In genomic region chr20:23419657-23419994, GRCh38 we compare ENCODE assay signal across 9 cellular contexts. TPM values are rescaled to one million over a fixed set of nuclear protein-coding genes. Genes with fewer than 3 reads are reported as not detected.
DNase-seq lines count a peak whose midpoint lies in the region; ATAC-seq, FAIRE-seq and TF ChIP-seq lines count a peak whose summit lies in the region.
"Had no signal": no experiment of that assay in that cellular context is flagged by ENCODE, and none has a peak within 500 bp of the region (broad histone marks: within the 10 kb centered on the region; RNA-seq: fewer than 3 reads in every experiment).

No MANE protein-coding gene starts in this region.

- peaks cover 53% of the 10 kb centered on the region for H3K79me2 ChIP-seq in HepG2 (ENCODE audit: insufficient read depth, low read length)

- TF ChIP-seq CTCF in HepG2 (CRISPR knock-in tag; IDR thresholded peaks at IDR 0.05) (no peak), tibial artery (IDR thresholded peaks at IDR 0.05) (no peak)

- no TSS peak for BruUV-seq in HepG2 (replicated peaks; lab: Mats Ljungman, UMichigan)

- CTCF ChIA-PET in activated CD8-positive, alpha-beta memory T cell treated with anti-CD3 and anti-CD28 coated beads, Interleukin-2, amount 10 ng/mL, durations not matched to agents 7 days and 5 days (lab: Charles Lee) = interaction anchor here (0.7 to 5.3 kb wide), 9 partner anchors 16 to 187 kb away, joined by 3 to 47 read pairs (median 6); partner anchors contain the start of genes GZF1 and NXT1
- CTCF ChIA-PET in HepG2 (lab: Yijun Ruan, JAX; ENCODE audit: low intra/inter-chr PET ratio, low total read pairs) = no interaction called here

- no peak for TF ChIP-seq RAD21 in HepG2 (CRISPR knock-in tag; IDR thresholded peaks at IDR 0.05)

- peaks cover 10% of the 10 kb centered on the region; the same call in 1 of the 2 replicates for H4K20me1 ChIP-seq in HepG2 (ENCODE audit: insufficient read depth, low read length)

- H3K27me3 Mint-ChIP-seq in activated CD8-positive, alpha-beta memory T cell treated with anti-CD3 and anti-CD28 coated beads, Interleukin-2, amount 10 ng/mL, durations not matched to agents 7 days and 5 days = peaks cover 1% of the 10 kb centered on the region

- H3K4me3 ChIP-seq in HepG2 (replicated peaks in 1 of 3; ENCODE audit: insufficient read depth in 1 of 3, low read depth in 2 of 3, low read length in 3 of 3) (peak overlapping the region; percentile 76 to 99 (median 93); a peak in 5 of 6 replicates), tibial artery (peak overlapping the region; percentile 100)

- no peak for TF ChIP-seq EP300 in HepG2 (IDR thresholded peaks at IDR 0.05; ENCODE audit: low read depth in 2 of 2, low read length in 2 of 2)
- no peak for TF ChIP-seq EP300 in HepG2 (CRISPR knock-in tag; IDR thresholded peaks at IDR 0.05; ENCODE audit: borderline replicate concordance)

- H3K9me3 ChIP-seq in HepG2 (ENCODE audit: low read length) (no peaks in the 10 kb centered on the region), tibial artery (no peaks in the 10 kb centered on the region)

- no peak overlapping the region for H2AFZ ChIP-seq in HepG2 (ENCODE audit: low read length)

- H3K27ac ChIP-seq in angular gyrus (ENCODE audit: low read depth, low read length) = peak overlapping the region; percentile 88
- H3K27ac ChIP-seq in HepG2 (ENCODE audit: extremely low read length, insufficient read depth, low read length) = peak overlapping the region; percentile 66
- peak overlapping the region; percentile 94 to 98 for H3K27ac ChIP-seq in tibial artery

- DNase-seq in activated CD8-positive, alpha-beta memory T cell treated with anti-CD3 and anti-CD28 coated beads, Interleukin-2, amount 10 ng/mL, durations not matched to agents 7 days and 5 days = no peak
- no peak for DNase-seq in activated CD8-positive, alpha-beta memory T cell treated with anti-CD3 and anti-CD28 coated beads for 24 hours
- DNase-seq in HepG2 (ENCODE audit: low spot score) (no peak), tibial artery (no peak), NCI-H1092 treated with DMSO at 0.1 percent for 48 hours (lab: John Stamatoyannopoulos, UW) (no peak)

- in situ Hi-C loops in HepG2 (cut with HindIII; ENCODE audit: extremely low pct_ligation_motif_present, low pct_unique_long_range_greater_than_20kb) = no loop called here

- peaks cover 65% of the 10 kb centered on the region for H3K4me1 ChIP-seq in HepG2 (ENCODE audit: insufficient read depth, low read length)
- H3K4me1 ChIP-seq in tibial artery = peaks cover 0 to 15% (median 9%) of the 10 kb centered on the region in 4 donors

- peak overlapping the region; percentile 97 for H3K4me3 Mint-ChIP-seq in activated CD8-positive, alpha-beta memory T cell treated with anti-CD3 and anti-CD28 coated beads, Interleukin-2, amount 10 ng/mL, durations not matched to agents 7 days and 5 days

- H3K36me3 Mint-ChIP-seq in activated CD8-positive, alpha-beta memory T cell treated with anti-CD3 and anti-CD28 coated beads, Interleukin-2, amount 10 ng/mL, durations not matched to agents 7 days and 5 days = peaks cover 10% of the 10 kb centered on the region

- no peaks in the 10 kb centered on the region for H3K9me3 Mint-ChIP-seq in activated CD8-positive, alpha-beta memory T cell treated with anti-CD3 and anti-CD28 coated beads, Interleukin-2, amount 10 ng/mL, durations not matched to agents 7 days and 5 days (ENCODE audit: low read depth)

- peaks cover 63% of the 10 kb centered on the region for H3K4me1 Mint-ChIP-seq in activated CD8-positive, alpha-beta memory T cell treated with anti-CD3 and anti-CD28 coated beads, Interleukin-2, amount 10 ng/mL, durations not matched to agents 7 days and 5 days

- no peak for FAIRE-seq in HepG2 (lab: Jason Lieb, UNC)

- no peak for TF ChIP-seq POLR2A in HepG2 (IDR thresholded peaks at IDR 0.05; ENCODE audit: insufficient read depth in 1 of 2, low read depth in 2 of 2, low read length in 2 of 2)

- intact Hi-C loops in HepG2 (cut with micrococcal nuclease; ENCODE audit: unreplicated experiment) (no loop called here), tibial artery (cut with DNase I; ENCODE audit: low total_unique reads) (no loop called here)

- WGBS in HepG2 (ENCODE audit: low lambda C conversion rate) = 66% methylated on average over 5 of the region's 5 CpGs

- POLR2A ChIA-PET in HepG2 (lab: Yijun Ruan, JAX) = interaction anchor here (1.3 to 5.0 kb wide), 9 partner anchors 17 to 217 kb away, joined by 3 to 56 read pairs (median 4); partner anchors contain the start of gene NXT1

- H3K36me3 ChIP-seq in HepG2 (replicated peaks in 1 of 2; ENCODE audit: control insufficient read depth in 1 of 2, insufficient read depth in 2 of 2, low read length in 2 of 2) (no peaks in the 10 kb centered on the region), tibial artery (no peaks in the 10 kb centered on the region)

- H3K9ac ChIP-seq in HepG2 (ENCODE audit: insufficient read depth, low read depth, low read length) = peak overlapping the region; percentile 85

- H3K27ac Mint-ChIP-seq in activated CD8-positive, alpha-beta memory T cell treated with anti-CD3 and anti-CD28 coated beads, Interleukin-2, amount 10 ng/mL, durations not matched to agents 7 days and 5 days = peak overlapping the region; percentile 96

- no peak for ATAC-seq in activated CD8-positive, alpha-beta memory T cell treated with anti-CD3 and anti-CD28 coated beads, Interleukin-2, amount 10 ng/mL, durations not matched to agents 7 days and 5 days
- no peak for ATAC-seq in HepG2
- ATAC-seq in GM21526 (IDR thresholded peaks at IDR 0.05; ENCODE audit: low FRiP score, unreplicated experiment) = no peak
- no peak for ATAC-seq in HG02759 (IDR thresholded peaks at IDR 0.05; ENCODE audit: unreplicated experiment)

- no peaks in the 10 kb centered on the region for H3K27me3 ChIP-seq in HepG2 (ENCODE audit: control insufficient read depth in 1 of 2, insufficient read depth in 2 of 2, low read length in 2 of 2)
- H3K27me3 ChIP-seq in tibial artery = no peaks in the 10 kb centered on the region

- H3K4me2 ChIP-seq in HepG2 (ENCODE audit: low read depth, low read length) = peak overlapping the region; percentile 94

RNA-seq across cellular contexts. Expression of gene NAPB, which starts 1.7 kb away (rescaled TPM):
- 10 to 100 TPM; 17.5 to 23.1 TPM for total RNA-seq in activated CD8-positive, alpha-beta memory T cell treated with anti-CD3 and anti-CD28 coated beads, Interleukin-2, amount 10 ng/mL, durations not matched to agents 7 days and 5 days
- 9.5 and 15.2 TPM in 2 replicates for total RNA-seq in HepG2 (2016; rRNA removed; fragmentation: Illumina TruSeq; extraction: Trizol)
- total RNA-seq in HepG2 (2016; cell fraction: cytosol; rRNA removed; fragmentation: Illumina TruSeq; extraction: Trizol; ENCODE audit: low read depth) = 5.7 and 8.3 TPM in 2 replicates
- total RNA-seq in HepG2 (2016; cell fraction: insoluble cytoplasmic fraction; rRNA removed; fragmentation: Illumina TruSeq; extraction: Trizol) = 9.4 and 13.7 TPM in 2 replicates
- 5.0 and 5.2 TPM in 2 replicates for total RNA-seq in HepG2 (2016; cell fraction: membrane; rRNA removed; fragmentation: Illumina TruSeq; extraction: Trizol)
- 31.9 and 36.9 TPM in 2 replicates for total RNA-seq in HepG2 (2016; cell fraction: nucleus; rRNA removed; fragmentation: Illumina TruSeq; extraction: Trizol)
- 16.1 and 16.3 TPM in 2 replicates for polyA plus RNA-seq in HepG2 (2011; rRNA removed)
- polyA plus RNA-seq in HepG2 (2011; cell fraction: cytosol; rRNA removed) = 3.3 and 5.9 TPM in 2 replicates
- polyA plus RNA-seq in HepG2 (2011; cell fraction: nucleus; rRNA removed) = 32.8 and 44.6 TPM in 2 replicates
- 17.1 and 18.6 TPM in 2 replicates for polyA plus RNA-seq in HepG2 (2012)
- polyA plus RNA-seq in HepG2 (2016; cell fraction: cytosol; fragmentation: Illumina TruSeq; extraction: Trizol; ENCODE audit: low read depth) = 0.59 and 0.69 TPM in 2 replicates
- 9.7 and 10.6 TPM in 2 replicates for polyA plus RNA-seq in HepG2 (2016; cell fraction: insoluble cytoplasmic fraction; fragmentation: Illumina TruSeq; extraction: Trizol; ENCODE audit: low read depth)
- polyA plus RNA-seq in HepG2 (2016; cell fraction: membrane; fragmentation: Illumina TruSeq; extraction: Trizol; ENCODE audit: low read depth) = 2.0 and 2.7 TPM in 2 replicates
- polyA plus RNA-seq in HepG2 (2016; cell fraction: nucleus; fragmentation: Illumina TruSeq; extraction: Trizol; ENCODE audit: insufficient read depth, low read depth) = 41.0 and 41.3 TPM in 2 replicates
- polyA minus RNA-seq in HepG2 (2011; rRNA and poly(A)+ RNA removed; ENCODE audit: low replicate concordance) = 6.7 and 8.6 TPM in 2 replicates
- 2.5 and 5.2 TPM in 2 replicates for polyA minus RNA-seq in HepG2 (2011; cell fraction: cytosol; rRNA and poly(A)+ RNA removed)
- 82.9 and 91.0 TPM in 2 replicates for polyA minus RNA-seq in HepG2 (2011; cell fraction: nucleus; rRNA and poly(A)+ RNA removed)

RNA-seq across cellular contexts. Expression of gene CSTL1, which starts 19.9 kb away (rescaled TPM):
- total RNA-seq in activated CD8-positive, alpha-beta memory T cell treated with anti-CD3 and anti-CD28 coated beads, Interleukin-2, amount 10 ng/mL, durations not matched to agents 7 days and 5 days = not detected
- total RNA-seq in HepG2 (2016; rRNA removed; fragmentation: Illumina TruSeq; extraction: Trizol) = not detected in 2 replicates
- total RNA-seq in HepG2 (2016; cell fraction: cytosol; rRNA removed; fragmentation: Illumina TruSeq; extraction: Trizol; ENCODE audit: low read depth) = not detected in 2 replicates
- total RNA-seq in HepG2 (2016; cell fraction: insoluble cytoplasmic fraction; rRNA removed; fragmentation: Illumina TruSeq; extraction: Trizol) = not detected in 2 replicates
- not detected in 2 replicates for total RNA-seq in HepG2 (2016; cell fraction: membrane; rRNA removed; fragmentation: Illumina TruSeq; extraction: Trizol)
- not detected in 2 replicates for total RNA-seq in HepG2 (2016; cell fraction: nucleus; rRNA removed; fragmentation: Illumina TruSeq; extraction: Trizol)
- polyA plus RNA-seq in HepG2 (2011; rRNA removed) = not detected in 2 replicates
- polyA plus RNA-seq in HepG2 (2011; cell fraction: cytosol; rRNA removed) = not detected in 2 replicates
- polyA plus RNA-seq in HepG2 (2011; cell fraction: nucleus; rRNA removed) = not detected in 2 replicates
- polyA plus RNA-seq in HepG2 (2012) = not detected in 2 replicates
- polyA plus RNA-seq in HepG2 (2016; cell fraction: cytosol; fragmentation: Illumina TruSeq; extraction: Trizol; ENCODE audit: low read depth) = not detected in 2 replicates
- not detected in 2 replicates for polyA plus RNA-seq in HepG2 (2016; cell fraction: insoluble cytoplasmic fraction; fragmentation: Illumina TruSeq; extraction: Trizol; ENCODE audit: low read depth)
- not detected in 2 replicates for polyA plus RNA-seq in HepG2 (2016; cell fraction: membrane; fragmentation: Illumina TruSeq; extraction: Trizol; ENCODE audit: low read depth)
- polyA plus RNA-seq in HepG2 (2016; cell fraction: nucleus; fragmentation: Illumina TruSeq; extraction: Trizol; ENCODE audit: insufficient read depth, low read depth) = not detected in 2 replicates
- not detected in 2 replicates for polyA minus RNA-seq in HepG2 (2011; rRNA and poly(A)+ RNA removed; ENCODE audit: low replicate concordance)
- polyA minus RNA-seq in HepG2 (2011; cell fraction: cytosol; rRNA and poly(A)+ RNA removed) = not detected in 2 replicates
- not detected in 2 replicates for polyA minus RNA-seq in HepG2 (2011; cell fraction: nucleus; rRNA and poly(A)+ RNA removed)
- total RNA-seq: myocyte had no signal

RNA-seq across cellular contexts. Expression of gene CST11, which starts 33.0 kb away (rescaled TPM):
- not detected for total RNA-seq in activated CD8-positive, alpha-beta memory T cell treated with anti-CD3 and anti-CD28 coated beads, Interleukin-2, amount 10 ng/mL, durations not matched to agents 7 days and 5 days
- not detected in 2 replicates for total RNA-seq in HepG2 (2016; rRNA removed; fragmentation: Illumina TruSeq; extraction: Trizol)
- total RNA-seq in HepG2 (2016; cell fraction: cytosol; rRNA removed; fragmentation: Illumina TruSeq; extraction: Trizol; ENCODE audit: low read depth) = not detected in 2 replicates
- total RNA-seq in HepG2 (2016; cell fraction: insoluble cytoplasmic fraction; rRNA removed; fragmentation: Illumina TruSeq; extraction: Trizol) = not detected in 2 replicates
- total RNA-seq in HepG2 (2016; cell fraction: membrane; rRNA removed; fragmentation: Illumina TruSeq; extraction: Trizol) = not detected in 2 replicates
- total RNA-seq in HepG2 (2016; cell fraction: nucleus; rRNA removed; fragmentation: Illumina TruSeq; extraction: Trizol) = not detected in 2 replicates
- not detected in 2 replicates for polyA plus RNA-seq in HepG2 (2011; rRNA removed)
- not detected in 2 replicates for polyA plus RNA-seq in HepG2 (2011; cell fraction: cytosol; rRNA removed)
- polyA plus RNA-seq in HepG2 (2011; cell fraction: nucleus; rRNA removed) = not detected in 2 replicates
- polyA plus RNA-seq in HepG2 (2012) = not detected in 2 replicates
- polyA plus RNA-seq in HepG2 (2016; cell fraction: cytosol; fragmentation: Illumina TruSeq; extraction: Trizol; ENCODE audit: low read depth) = not detected in 2 replicates
- not detected in 2 replicates for polyA plus RNA-seq in HepG2 (2016; cell fraction: insoluble cytoplasmic fraction; fragmentation: Illumina TruSeq; extraction: Trizol; ENCODE audit: low read depth)
- not detected in 2 replicates for polyA plus RNA-seq in HepG2 (2016; cell fraction: membrane; fragmentation: Illumina TruSeq; extraction: Trizol; ENCODE audit: low read depth)
- polyA plus RNA-seq in HepG2 (2016; cell fraction: nucleus; fragmentation: Illumina TruSeq; extraction: Trizol; ENCODE audit: insufficient read depth, low read depth) = not detected in 2 replicates
- not detected in 2 replicates for polyA minus RNA-seq in HepG2 (2011; rRNA and poly(A)+ RNA removed; ENCODE audit: low replicate concordance)
- not detected in 2 replicates for polyA minus RNA-seq in HepG2 (2011; cell fraction: cytosol; rRNA and poly(A)+ RNA removed)
- polyA minus RNA-seq in HepG2 (2011; cell fraction: nucleus; rRNA and poly(A)+ RNA removed) = not detected in 2 replicates
- total RNA-seq: myocyte had no signal

RNA-seq across cellular contexts. Expression of gene GZF1, which starts 57.6 kb away (rescaled TPM):
- 10 to 100 TPM; 10.2 to 14.4 TPM for total RNA-seq in activated CD8-positive, alpha-beta memory T cell treated with anti-CD3 and anti-CD28 coated beads, Interleukin-2, amount 10 ng/mL, durations not matched to agents 7 days and 5 days
- total RNA-seq in HepG2 (2016; rRNA removed; fragmentation: Illumina TruSeq; extraction: Trizol) = 26.0 and 26.4 TPM in 2 replicates
- 1.9 and 2.6 TPM in 2 replicates for total RNA-seq in HepG2 (2016; cell fraction: cytosol; rRNA removed; fragmentation: Illumina TruSeq; extraction: Trizol; ENCODE audit: low read depth)
- 22.9 and 24.5 TPM in 2 replicates for total RNA-seq in HepG2 (2016; cell fraction: insoluble cytoplasmic fraction; rRNA removed; fragmentation: Illumina TruSeq; extraction: Trizol)
- total RNA-seq in HepG2 (2016; cell fraction: membrane; rRNA removed; fragmentation: Illumina TruSeq; extraction: Trizol) = 8.6 and 9.9 TPM in 2 replicates
- total RNA-seq in HepG2 (2016; cell fraction: nucleus; rRNA removed; fragmentation: Illumina TruSeq; extraction: Trizol) = 19.0 and 22.5 TPM in 2 replicates
- 16.9 and 21.9 TPM in 2 replicates for polyA plus RNA-seq in HepG2 (2011; rRNA removed)
- 9.4 and 15.6 TPM in 2 replicates for polyA plus RNA-seq in HepG2 (2011; cell fraction: cytosol; rRNA removed)
- polyA plus RNA-seq in HepG2 (2011; cell fraction: nucleus; rRNA removed) = 66.6 and 67.6 TPM in 2 replicates
- 9.0 and 9.7 TPM in 2 replicates for polyA plus RNA-seq in HepG2 (2012)
- 0.93 and 1.7 TPM in 2 replicates for polyA plus RNA-seq in HepG2 (2016; cell fraction: cytosol; fragmentation: Illumina TruSeq; extraction: Trizol; ENCODE audit: low read depth)
- 14.6 and 15.6 TPM in 2 replicates for polyA plus RNA-seq in HepG2 (2016; cell fraction: insoluble cytoplasmic fraction; fragmentation: Illumina TruSeq; extraction: Trizol; ENCODE audit: low read depth)
- polyA plus RNA-seq in HepG2 (2016; cell fraction: membrane; fragmentation: Illumina TruSeq; extraction: Trizol; ENCODE audit: low read depth) = 3.4 and 4.4 TPM in 2 replicates
- polyA plus RNA-seq in HepG2 (2016; cell fraction: nucleus; fragmentation: Illumina TruSeq; extraction: Trizol; ENCODE audit: insufficient read depth, low read depth) = 27.5 and 33.7 TPM in 2 replicates
- polyA minus RNA-seq in HepG2 (2011; rRNA and poly(A)+ RNA removed; ENCODE audit: low replicate concordance) = 48.6 and 69.0 TPM in 2 replicates
- polyA minus RNA-seq in HepG2 (2011; cell fraction: cytosol; rRNA and poly(A)+ RNA removed) = 17.5 and 22.3 TPM in 2 replicates
- 37.7 and 38.0 TPM in 2 replicates for polyA minus RNA-seq in HepG2 (2011; cell fraction: nucleus; rRNA and poly(A)+ RNA removed)
